22 cellular contexts compared by ENCODE assay signal in genomic region chr12:123404581-123404980, GRCh38.
"Had no signal": no experiment of that assay in that cellular context is flagged by ENCODE, and none has a peak within 500 bp of the region (broad histone marks: within the 10 kb centered on the region; RNA-seq: fewer than 3 reads in every experiment).

No MANE protein-coding gene starts in this region.

- ATAC-seq: activated T-helper 17 cell treated with anti-CD3 and anti-CD28 coated beads, Interleukin-2, amount 50 U/mL, for 72 hours; body of pancreas; foreskin keratinocyte; left lobe of liver; stimulated activated naive CD8-positive, alpha-beta T cell treated with anti-CD3 and anti-CD28 coated beads, Interleukin-15, amount 100 ng/mL, for 72 hours had no signal

- H3K9me3 Mint-ChIP-seq: activated CD4-positive, alpha-beta memory T cell treated with anti-CD3 and anti-CD28 coated beads for 36 hours; activated naive CD8-positive, alpha-beta T cell treated with anti-CD3 and anti-CD28 coated beads, Interleukin-2, amount 10 ng/mL, durations not matched to agents 7 days and 5 days; activated T-helper 17 cell treated with anti-CD3 and anti-CD28 coated beads, Interleukin-2, amount 50 U/mL, for 72 hours; endodermal cell; nephron progenitor cell; stimulated activated naive CD8-positive, alpha-beta T cell treated with anti-CD3 and anti-CD28 coated beads, Interleukin-15, amount 100 ng/mL, for 72 hours had no signal

- H3K27me3 ChIP-seq: body of pancreas, dorsolateral prefrontal cortex, foreskin keratinocyte, suprapubic skin, vagina had no signal

- H3K4me1 ChIP-seq: body of pancreas, foreskin keratinocyte had no signal

- H3K27me3 Mint-ChIP-seq: activated CD4-positive, alpha-beta memory T cell treated with anti-CD3 and anti-CD28 coated beads for 36 hours; activated naive CD8-positive, alpha-beta T cell treated with anti-CD3 and anti-CD28 coated beads, Interleukin-2, amount 10 ng/mL, durations not matched to agents 7 days and 5 days; activated T-helper 17 cell treated with anti-CD3 and anti-CD28 coated beads, Interleukin-2, amount 50 U/mL, for 72 hours; progenitor cell of endocrine pancreas; stimulated activated naive CD8-positive, alpha-beta T cell treated with anti-CD3 and anti-CD28 coated beads, Interleukin-15, amount 100 ng/mL, for 72 hours had no signal

- H3K4me1 Mint-ChIP-seq: endodermal cell; nephron progenitor cell; stimulated activated naive CD8-positive, alpha-beta T cell treated with anti-CD3 and anti-CD28 coated beads, Interleukin-15, amount 100 ng/mL, for 72 hours had no signal

- H3K4me3 Mint-ChIP-seq: activated CD4-positive, alpha-beta memory T cell treated with anti-CD3 and anti-CD28 coated beads for 36 hours; activated naive CD8-positive, alpha-beta T cell treated with anti-CD3 and anti-CD28 coated beads, Interleukin-2, amount 10 ng/mL, durations not matched to agents 7 days and 5 days; activated T-helper 17 cell treated with anti-CD3 and anti-CD28 coated beads, Interleukin-2, amount 50 U/mL, for 72 hours; endodermal cell; nephron progenitor cell; stimulated activated naive CD8-positive, alpha-beta T cell treated with anti-CD3 and anti-CD28 coated beads, Interleukin-15, amount 100 ng/mL, for 72 hours had no signal

- H3K27ac ChIP-seq: body of pancreas, foreskin keratinocyte, suprapubic skin, vagina had no signal

- H3K27ac Mint-ChIP-seq: activated CD4-positive, alpha-beta memory T cell treated with anti-CD3 and anti-CD28 coated beads for 36 hours; activated naive CD8-positive, alpha-beta T cell treated with anti-CD3 and anti-CD28 coated beads, Interleukin-2, amount 10 ng/mL, durations not matched to agents 7 days and 5 days; endodermal cell had no signal

- H3K4me3 ChIP-seq: body of pancreas, dorsolateral prefrontal cortex, suprapubic skin, vagina had no signal

- H3K9me3 ChIP-seq: body of pancreas, suprapubic skin, vagina had no signal

- DNase-seq: activated CD4-positive, alpha-beta memory T cell treated with anti-CD3 and anti-CD28 coated beads for 36 hours; activated CD4-positive, alpha-beta T cell treated with anti-CD3 and anti-CD28 coated beads for 4 hours; activated naive CD4-positive, alpha-beta T cell; activated naive CD8-positive, alpha-beta T cell treated with anti-CD3 and anti-CD28 coated beads, Interleukin-2, amount 10 ng/mL, durations not matched to agents 7 days and 5 days; body of pancreas; dorsolateral prefrontal cortex; endodermal cell; foreskin keratinocyte; hypothalamus; midbrain; nephron progenitor cell; stimulated activated CD4-positive, alpha-beta T cell treated with anti-CD3 and anti-CD28 coated beads, Interleukin-12 subunit alpha, Interleukin-12 subunit beta, amount 100 ng/mL, for 4 hours; stimulated activated CD4-positive, alpha-beta T cell treated with anti-CD3 and anti-CD28 coated beads, Interleukin-1b, Interleukin-23, amount 100 ng/mL, for 48 hours; stimulated activated naive CD8-positive, alpha-beta T cell treated with anti-CD3 and anti-CD28 coated beads, Interleukin-15, amount 100 ng/mL, for 72 hours; SW 1271; T-helper 2 cell; trophoblast cell had no signal
